ENCODE assay signal across 7 cellular contexts in genomic region chr11:129881570-129882170, GRCh38. TPM values are rescaled to one million over a fixed set of nuclear protein-coding genes. Genes with fewer than 3 reads are reported as not detected.
A peak's percentile ranks its signal among the peaks of the same experiment; 100 is the strongest.
DNase-seq lines count a peak whose midpoint lies in the region; ATAC-seq and TF ChIP-seq lines count a peak whose summit lies in the region.

No MANE protein-coding gene starts in this region.

- intact Hi-C loops in stomach (cut with DNase I; ENCODE audit: low total_unique reads): no loop called here

- no peaks in the 10 kb centered on the region for H3K27me3 ChIP-seq in stomach

- TF ChIP-seq POLR2A in stomach (IDR thresholded peaks at IDR 0.05) (no peak), GM18505 (IDR thresholded peaks at IDR 0.05; ENCODE audit: borderline replicate concordance, extremely low read depth, insufficient read depth, insufficient read length) (no peak)

- H3K36me3 ChIP-seq in stomach: peaks cover 74 to 100% (median 100%) of the 10 kb centered on the region in 4 donors

- no peak for TF ChIP-seq EP300 in stomach (IDR thresholded peaks at IDR 0.05)

- TF ChIP-seq CTCF in stomach (IDR thresholded peaks at IDR 0.05): peak in 5 of 7 experiments; percentile 10 to 45 (median 41)

- ATAC-seq in GM21515 (IDR thresholded peaks at IDR 0.05; ENCODE audit: unreplicated experiment): peak; percentile 60
- no peak for ATAC-seq in GM18505 (IDR thresholded peaks at IDR 0.05; ENCODE audit: unreplicated experiment)

- WGBS in stomach, 5 donors: 52 to 71% (median 63%) methylated on average over 9 of the region's 9 CpGs

- no peak overlapping the region for H3K27ac ChIP-seq in stomach

- H3K4me3 ChIP-seq in stomach: no peak overlapping the region

- H3K9me3 ChIP-seq in stomach: no peaks in the 10 kb centered on the region

- H3K4me1 ChIP-seq in stomach: no peaks in the 10 kb centered on the region

- DNase-seq in Daoy (ENCODE audit: low read depth): peak; percentile 37
- DNase-seq in NCI-H526 (lab: John Stamatoyannopoulos, UW): peak; percentile 27 to 83
- DNase-seq in activated effector memory CD4-positive, alpha-beta T cell treated with Interleukin-2 at 50 U/mL for 16 hours: peak; percentile 24
- DNase-seq in inferior parietal cortex (ENCODE audit: extremely low spot score): peak; percentile 18
- peak; percentile 53 for DNase-seq in stomach

RNA-seq across cellular contexts. Expression of gene NFRKB, which starts 13.7 kb away (rescaled TPM):
- total RNA-seq in Daoy (2014; rRNA removed; shearing (Covaris generic)): 20.2 and 21.5 TPM in 2 replicates
- 100 to 1,000 TPM in 1 of 5 donors, 10 to 100 TPM in 3, 1 to 10 TPM in 1; 5.8 to 127 (median 33.3) TPM for total RNA-seq in stomach
- polyA plus RNA-seq in stomach: 1 to 10 TPM; 4.4 to 7.2 (median 5.4) TPM
